Comparison of ENCODE assay signal across 10 cellular contexts in the genomic region with DNA sequence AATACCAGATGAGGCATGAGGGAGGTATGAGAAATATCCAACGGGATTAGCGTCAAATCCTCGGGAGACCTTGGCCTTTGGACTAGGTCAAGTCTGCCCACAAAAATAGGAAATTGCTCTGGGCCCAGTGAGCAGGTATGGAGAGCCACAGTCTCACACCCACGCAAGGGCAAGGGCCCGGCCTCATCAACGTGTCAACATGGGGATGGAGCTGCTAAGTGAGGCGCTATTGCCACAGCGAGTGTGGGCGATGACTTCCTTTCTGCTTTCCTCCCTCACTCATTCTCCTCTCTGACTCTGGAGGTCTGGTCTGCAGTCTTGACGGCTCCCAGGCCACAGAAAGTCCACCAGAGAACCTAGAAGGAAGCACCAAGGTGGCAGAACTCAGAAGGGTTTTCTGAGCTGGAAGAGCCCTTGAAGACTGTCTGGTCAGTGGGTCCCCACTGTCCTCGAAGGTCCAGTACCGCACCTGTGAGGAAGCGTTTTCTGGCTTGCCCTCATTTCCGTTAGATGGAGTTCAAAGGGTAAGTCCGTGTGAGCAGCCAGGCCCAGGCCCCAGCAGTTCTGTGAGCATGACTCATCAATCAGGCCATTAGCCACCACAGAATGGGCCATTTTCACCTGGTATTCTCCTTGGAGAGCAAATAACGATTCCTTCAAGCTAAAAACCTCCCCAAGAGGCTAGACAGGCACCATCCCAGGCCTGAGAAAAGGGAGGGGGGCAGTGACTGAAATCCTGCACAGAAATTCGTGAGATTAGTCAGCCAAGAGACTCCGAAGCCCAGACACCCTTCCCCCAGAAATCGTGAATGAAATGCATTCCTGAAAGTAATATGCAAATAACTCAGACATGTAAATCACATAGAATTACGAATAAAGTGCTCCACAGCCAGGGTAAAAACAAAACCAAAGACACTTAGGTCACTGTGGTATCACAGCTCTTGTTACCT.
A peak's percentile ranks its signal among the peaks of the same experiment; 100 is the strongest.
DNase-seq lines count a peak whose midpoint lies in the region; ATAC-seq and TF ChIP-seq lines count a peak whose summit lies in the region.
"Had no signal": no experiment of that assay in that cellular context is flagged by ENCODE, and none has a peak within 500 bp of the region (broad histone marks: within the 10 kb centered on the region; RNA-seq: fewer than 3 reads in every experiment).

No MANE protein-coding gene starts in this region.

- peaks cover 15 to 25% (median 23%) of the 10 kb centered on the region in 3 donors for H3K4me1 Mint-ChIP-seq in CD8-positive, alpha-beta memory T cell
- H3K4me1 Mint-ChIP-seq in activated CD4-positive, alpha-beta T cell treated with anti-CD3 and anti-CD28 coated beads, Interleukin-2, amount 10 ng/mL, durations not matched to agents 7 days and 5 days, result peaks cover 12% of the 10 kb centered on the region
- no peaks in the 10 kb centered on the region for H3K4me1 Mint-ChIP-seq in CD14-positive monocyte

- H3K27me3 ChIP-seq in CD8-positive, alpha-beta memory T cell (ENCODE audit: insufficient read depth, low read length, poor library complexity, severe bottlenecking), result no peaks in the 10 kb centered on the region
- H3K27me3 ChIP-seq in foreskin keratinocyte, result no peaks in the 10 kb centered on the region

- TF ChIP-seq CTCF in foreskin keratinocyte (conservative IDR thresholded peaks at IDR 0.05), result no peak
- TF ChIP-seq CTCF in CD14-positive monocyte (IDR thresholded peaks at IDR 0.05), result no peak

- H3K9me3 Mint-ChIP-seq in CD8-positive, alpha-beta memory T cell, result no peaks in the 10 kb centered on the region
- H3K9me3 Mint-ChIP-seq in activated CD4-positive, alpha-beta T cell treated with anti-CD3 and anti-CD28 coated beads, Interleukin-2, amount 10 ng/mL, durations not matched to agents 7 days and 5 days, result no peaks in the 10 kb centered on the region
- H3K9me3 Mint-ChIP-seq in CD14-positive monocyte, result no peaks in the 10 kb centered on the region
- H3K9me3 Mint-ChIP-seq: naive thymus-derived CD8-positive, alpha-beta T cell had no signal

- no peaks in the 10 kb centered on the region for H3K27me3 Mint-ChIP-seq in CD8-positive, alpha-beta memory T cell
- H3K27me3 Mint-ChIP-seq in activated CD4-positive, alpha-beta T cell treated with anti-CD3 and anti-CD28 coated beads, Interleukin-2, amount 10 ng/mL, durations not matched to agents 7 days and 5 days, result no peaks in the 10 kb centered on the region
- H3K27me3 Mint-ChIP-seq in CD14-positive monocyte (ENCODE audit: low read depth in 3 of 3), result peaks cover 0 to 3% (median 3%) of the 10 kb centered on the region in 3 donors
- H3K27me3 Mint-ChIP-seq: naive thymus-derived CD8-positive, alpha-beta T cell had no signal

- no peak overlapping the region for H3K4me3 ChIP-seq in CD8-positive, alpha-beta memory T cell (ENCODE audit: low read length)

- H3K9me3 ChIP-seq in CD8-positive, alpha-beta memory T cell (ENCODE audit: low read length), result no peaks in the 10 kb centered on the region

- H3K27ac Mint-ChIP-seq in CD8-positive, alpha-beta memory T cell, result peak overlapping the region; percentile 25 to 92 (median 86)
- H3K27ac Mint-ChIP-seq in activated CD4-positive, alpha-beta T cell treated with anti-CD3 and anti-CD28 coated beads, Interleukin-2, amount 10 ng/mL, durations not matched to agents 7 days and 5 days, result peak overlapping the region; percentile 48
- peak overlapping the region in 1 of 7 donors; percentile 47 for H3K27ac Mint-ChIP-seq in CD14-positive monocyte

- POLR2A ChIA-PET in CD8-positive, alpha-beta memory T cell (lab: Charles Lee), result no interaction called here
- POLR2A ChIA-PET in activated CD4-positive, alpha-beta T cell treated with anti-CD3 and anti-CD28 coated beads, Interleukin-2, amount 10 ng/mL, durations not matched to agents 7 days and 5 days (lab: Charles Lee), result no interaction called here

- peak overlapping the region in 6 of 7 donors; percentile 26 to 79 (median 62) for H3K4me3 Mint-ChIP-seq in CD8-positive, alpha-beta memory T cell
- no peak overlapping the region for H3K4me3 Mint-ChIP-seq in activated CD4-positive, alpha-beta T cell treated with anti-CD3 and anti-CD28 coated beads, Interleukin-2, amount 10 ng/mL, durations not matched to agents 7 days and 5 days
- no peak overlapping the region for H3K4me3 Mint-ChIP-seq in CD14-positive monocyte
- H3K4me3 Mint-ChIP-seq: naive thymus-derived CD8-positive, alpha-beta T cell had no signal

- intact Hi-C loops in CD14-positive monocyte (cut with micrococcal nuclease), result no loop called here

- H3K36me3 ChIP-seq in CD8-positive, alpha-beta memory T cell (ENCODE audit: insufficient read depth, low read length), result no peaks in the 10 kb centered on the region

- H3K36me3 Mint-ChIP-seq in CD8-positive, alpha-beta memory T cell, result no peaks in the 10 kb centered on the region
- no peaks in the 10 kb centered on the region for H3K36me3 Mint-ChIP-seq in activated CD4-positive, alpha-beta T cell treated with anti-CD3 and anti-CD28 coated beads, Interleukin-2, amount 10 ng/mL, durations not matched to agents 7 days and 5 days (ENCODE audit: low read depth)
- no peaks in the 10 kb centered on the region for H3K36me3 Mint-ChIP-seq in CD14-positive monocyte
- H3K36me3 Mint-ChIP-seq: naive thymus-derived CD8-positive, alpha-beta T cell had no signal

- no peak for DNase-seq in CD8-positive, alpha-beta memory T cell
- no peak for DNase-seq in activated CD4-positive, alpha-beta T cell treated with anti-CD3 and anti-CD28 coated beads, Interleukin-2, amount 10 ng/mL, durations not matched to agents 7 days and 5 days
- peak; percentile 82 to 88 for DNase-seq in foreskin keratinocyte
- peak; percentile 48 to 65 (median 59) for DNase-seq in stimulated activated CD4-positive, alpha-beta T cell treated with anti-CD3 and anti-CD28 coated beads, TNF-alpha, amount 100 ng/mL, for 48 hours (ENCODE audit: low read depth in 3 of 3)
- DNase-seq in NCI-H446 treated with DMSO at 0.1 percent for 48 hours (lab: John Stamatoyannopoulos, UW), result no peak
- no peak for DNase-seq in CD14-positive monocyte (ENCODE audit: low spot score)

- CTCF ChIA-PET in CD8-positive, alpha-beta memory T cell (lab: Charles Lee), result interaction anchor here (0.9 to 1.4 kb wide), 2 partner anchors 17 to 230 kb away, joined by 3 read pairs; no protein-coding TSS in a partner anchor
- CTCF ChIA-PET in activated CD4-positive, alpha-beta T cell treated with anti-CD3 and anti-CD28 coated beads, Interleukin-2, amount 10 ng/mL, durations not matched to agents 7 days and 5 days (lab: Charles Lee), result interaction anchor here (0.7 to 1.4 kb wide), 2 partner anchors 228 to 229 kb away, joined by 4 to 7 read pairs; no protein-coding TSS in a partner anchor

- H3K27ac ChIP-seq in CD8-positive, alpha-beta memory T cell (ENCODE audit: low read depth, low read length), result no peak overlapping the region
- peak overlapping the region; percentile 27 for H3K27ac ChIP-seq in foreskin keratinocyte
- H3K27ac ChIP-seq: KMS-11 had no signal

- H3K4me1 ChIP-seq in CD8-positive, alpha-beta memory T cell (ENCODE audit: insufficient read depth, low read length), result peaks cover 8% of the 10 kb centered on the region
- H3K4me1 ChIP-seq in foreskin keratinocyte, result peaks cover 46% of the 10 kb centered on the region

- ATAC-seq in GM19438 (IDR thresholded peaks at IDR 0.05; ENCODE audit: low read depth, unreplicated experiment) (peak; percentile 75), HG03378 (IDR thresholded peaks at IDR 0.05; ENCODE audit: unreplicated experiment) (peak; percentile 82), foreskin keratinocyte (peak; percentile 39)
- ATAC-seq: naive thymus-derived CD8-positive, alpha-beta T cell had no signal

Comparison
In these comparisons a context has a peak if more than half of its experiments do, and no peak if none do; other contexts are left out.
1. DNase-seq: peak in foreskin keratinocyte (2 of 2) and stimulated activated CD4-positive, alpha-beta T cell treated with anti-CD3 and anti-CD28 coated beads, TNF-alpha, amount 100 ng/mL, for 48 hours (3 of 3); none in CD8-positive, alpha-beta memory T cell (0 of 5), activated CD4-positive, alpha-beta T cell treated with anti-CD3 and anti-CD28 coated beads, Interleukin-2, amount 10 ng/mL, durations not matched to agents 7 days and 5 days (single experiment), NCI-H446 treated with DMSO at 0.1 percent for 48 hours (single experiment) and CD14-positive monocyte (single experiment).
2. H3K4me3 Mint-ChIP-seq: peak in CD8-positive, alpha-beta memory T cell (6 of 7); none in activated CD4-positive, alpha-beta T cell treated with anti-CD3 and anti-CD28 coated beads, Interleukin-2, amount 10 ng/mL, durations not matched to agents 7 days and 5 days (single experiment) and CD14-positive monocyte (0 of 2).
3. Peak in every context shown above with its lines, with median percentiles within 50 percentile points of each other: ATAC-seq.